Comparison of ENCODE assay signal across 18 cellular contexts in genomic region chr10:593901-594457, GRCh38.
DNase-seq lines count a peak whose midpoint lies in the region; ATAC-seq and TF ChIP-seq lines count a peak whose summit lies in the region.
"Had no signal": no experiment of that assay in that cellular context is flagged by ENCODE, and none has a peak within 500 bp of the region (broad histone marks: within the 10 kb centered on the region; RNA-seq: fewer than 3 reads in every experiment).

No MANE protein-coding gene starts in this region.

- TF ChIP-seq POLR2A in uterus (IDR thresholded peaks at IDR 0.05) = no peak

- H3K27me3 Mint-ChIP-seq in activated naive CD4-positive, alpha-beta T cell treated with anti-CD3 and anti-CD28 coated beads, Interleukin-2, amount 10 ng/mL, durations not matched to agents 7 days and 5 days = peaks cover 10% of the 10 kb centered on the region

- H3K9me3 ChIP-seq in uterus = no peaks in the 10 kb centered on the region
- H3K9me3 ChIP-seq: A549 had no signal

- DNase-seq in Right ventricle myocardium inferior (ENCODE audit: missing footprints) (no peak), cardiac septum (ENCODE audit: low spot score) (no peak), fibroblast of the aortic adventitia (ENCODE audit: low read depth) (peak; percentile 90), myocyte (ENCODE audit: low read depth) (peak; percentile 21), uterus (peak; percentile 67 to 75), retina (no peak), NAMALWA (ENCODE audit: low spot score) (no peak)
- no peak for DNase-seq in activated naive CD4-positive, alpha-beta T cell treated with anti-CD3 and anti-CD28 coated beads, Interleukin-2, amount 10 ng/mL, durations not matched to agents 7 days and 5 days
- DNase-seq: CD4-positive, alpha-beta memory T cell; effector CD8-positive, alpha-beta T cell; EL; kidney; naive thymus-derived CD8-positive, alpha-beta T cell; NCI-H2171; stimulated activated naive CD4-positive, alpha-beta T cell treated with Interleukin-2 at 50 U/mL for 16 hours had no signal

- peak overlapping the region; percentile 42 to 57 for H3K27ac ChIP-seq in uterus
- H3K27ac ChIP-seq: A549 had no signal

- H3K4me1 ChIP-seq in uterus = peaks cover 0 to 3% of the 10 kb centered on the region in 2 donors
- H3K4me1 ChIP-seq: A549 had no signal

- H3K27ac Mint-ChIP-seq in activated naive CD4-positive, alpha-beta T cell treated with anti-CD3 and anti-CD28 coated beads, Interleukin-2, amount 10 ng/mL, durations not matched to agents 7 days and 5 days = no peak overlapping the region
- H3K27ac Mint-ChIP-seq: activated T-helper 2 cell treated with anti-CD3 and anti-CD28 coated beads, Interferon-gamma antibody, Interleukin-2, Interleukin-4, amounts not matched to agents 10 μg/mL and 5 μg/mL and 100 μg/mL, durations not matched to agents 14 hours and 24 hours and 36 hours; CD4-positive, alpha-beta memory T cell; naive thymus-derived CD8-positive, alpha-beta T cell had no signal

- TF ChIP-seq CTCF in fibroblast of the aortic adventitia (IDR thresholded peaks at IDR 0.05; ENCODE audit: insufficient read depth, low read length) = no peak
- TF ChIP-seq CTCF in uterus (IDR thresholded peaks at IDR 0.05) = no peak

- CTCF ChIA-PET in activated naive CD4-positive, alpha-beta T cell treated with anti-CD3 and anti-CD28 coated beads, Interleukin-2, amount 10 ng/mL, durations not matched to agents 7 days and 5 days (lab: Charles Lee) = no interaction called here

- no peaks in the 10 kb centered on the region for H3K9me3 Mint-ChIP-seq in activated naive CD4-positive, alpha-beta T cell treated with anti-CD3 and anti-CD28 coated beads, Interleukin-2, amount 10 ng/mL, durations not matched to agents 7 days and 5 days
- H3K9me3 Mint-ChIP-seq: activated T-helper 2 cell treated with anti-CD3 and anti-CD28 coated beads, Interferon-gamma antibody, Interleukin-2, Interleukin-4, amounts not matched to agents 10 μg/mL and 5 μg/mL and 100 μg/mL, durations not matched to agents 14 hours and 24 hours and 36 hours; CD4-positive, alpha-beta memory T cell; naive thymus-derived CD8-positive, alpha-beta T cell had no signal

- H3K4me1 Mint-ChIP-seq in activated naive CD4-positive, alpha-beta T cell treated with anti-CD3 and anti-CD28 coated beads, Interleukin-2, amount 10 ng/mL, durations not matched to agents 7 days and 5 days = no peaks in the 10 kb centered on the region
- H3K4me1 Mint-ChIP-seq: CD4-positive, alpha-beta memory T cell; naive thymus-derived CD8-positive, alpha-beta T cell had no signal

- peak; percentile 77 for ATAC-seq in Right ventricle myocardium inferior
- ATAC-seq: A549; GM12878; naive thymus-derived CD8-positive, alpha-beta T cell had no signal

- no peaks in the 10 kb centered on the region for H3K36me3 ChIP-seq in uterus

- H3K36me3 Mint-ChIP-seq in activated naive CD4-positive, alpha-beta T cell treated with anti-CD3 and anti-CD28 coated beads, Interleukin-2, amount 10 ng/mL, durations not matched to agents 7 days and 5 days = no peaks in the 10 kb centered on the region
- H3K36me3 Mint-ChIP-seq: CD4-positive, alpha-beta memory T cell; naive thymus-derived CD8-positive, alpha-beta T cell had no signal

- intact Hi-C loops in Right ventricle myocardium inferior (cut with DNase I) (no loop called here), cardiac septum (cut with DNase I) (loop anchor here (1.0 kb wide), 1 partner anchor 31 kb away; no protein-coding TSS in a partner anchor), uterus (cut with DNase I; ENCODE audit: low total_unique reads) (no loop called here)

- H3K27me3 ChIP-seq in uterus = no peaks in the 10 kb centered on the region

- H3K4me3 Mint-ChIP-seq in activated naive CD4-positive, alpha-beta T cell treated with anti-CD3 and anti-CD28 coated beads, Interleukin-2, amount 10 ng/mL, durations not matched to agents 7 days and 5 days = no peak overlapping the region
- H3K4me3 Mint-ChIP-seq: CD4-positive, alpha-beta memory T cell; naive thymus-derived CD8-positive, alpha-beta T cell had no signal

- no peak overlapping the region for H3K4me3 ChIP-seq in fibroblast of the aortic adventitia (ENCODE audit: low read depth, low read length)
- H3K4me3 ChIP-seq in uterus = peak overlapping the region in 1 of 2 donors; percentile 4
- H3K4me3 ChIP-seq: A549, GM12878 had no signal

Comparison
In these comparisons a context has a peak if more than half of its experiments do, and no peak if none do; other contexts are left out.
1. DNase-seq: peak in fibroblast of the aortic adventitia (single experiment), myocyte (single experiment) and uterus (2 of 2); none in Right ventricle myocardium inferior (single experiment), cardiac septum (single experiment), activated naive CD4-positive, alpha-beta T cell treated with anti-CD3 and anti-CD28 coated beads, Interleukin-2, amount 10 ng/mL, durations not matched to agents 7 days and 5 days (single experiment), retina (single experiment) and NAMALWA (single experiment).